In the genomic region with DNA sequence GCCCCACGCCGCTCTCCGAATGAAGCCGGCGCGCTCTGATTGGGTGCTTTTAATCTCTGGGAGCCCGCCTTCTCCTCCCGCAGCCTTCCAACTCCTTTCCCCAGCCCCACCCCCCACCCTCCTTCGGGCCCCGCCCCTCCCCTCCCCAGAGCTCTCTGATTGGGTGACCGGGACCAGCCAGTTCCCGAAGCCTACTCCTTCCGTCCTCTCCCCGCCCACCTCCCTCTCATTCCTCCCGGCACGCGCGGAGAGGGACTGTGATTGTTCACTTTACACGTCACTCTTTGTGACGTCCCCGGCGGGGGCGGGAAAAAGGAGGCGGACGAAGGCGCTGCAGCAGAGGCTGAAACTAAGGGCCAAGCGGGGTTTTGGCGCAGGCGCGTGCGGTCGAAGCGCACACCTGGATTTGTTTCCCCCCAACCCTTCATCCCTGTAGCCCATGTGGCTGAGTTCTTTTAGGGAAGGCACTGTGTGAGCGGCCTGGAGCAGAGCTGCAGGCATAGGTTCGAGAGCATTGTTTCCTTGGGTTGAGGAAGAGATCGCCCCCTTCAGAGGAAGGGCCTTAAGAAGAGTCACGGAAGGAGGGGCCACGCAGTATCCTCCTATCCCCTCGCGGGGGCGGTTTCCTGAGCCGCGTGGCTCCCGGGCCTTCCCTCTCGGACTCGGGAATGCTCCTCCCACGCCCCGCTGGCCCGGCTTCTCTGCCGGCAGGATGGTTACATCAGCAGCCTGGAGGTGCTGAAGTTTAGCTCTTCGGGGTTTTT, we compare ENCODE assay signal across 1 cellular context.
TF ChIP-seq lines count a peak whose summit lies in the region.

A gene (minus strand): TSS at position 21 of the 764 bp plus-strand sequence. CDS start 361 bp downstream, outside the sequence.

TF ChIP-seq in HepG2, 621 proteins besides CTCF, POLR2A, EP300 and RAD21 (continued from another document and continues in another):
- peak; percentile 55; the same call in 1 of the 2 replicates for TF ChIP-seq ELF4 (CRISPR knock-in tag; IDR thresholded peaks at IDR 0.05; ENCODE audit: borderline replicate concordance)
- TF ChIP-seq, protein P1, sequence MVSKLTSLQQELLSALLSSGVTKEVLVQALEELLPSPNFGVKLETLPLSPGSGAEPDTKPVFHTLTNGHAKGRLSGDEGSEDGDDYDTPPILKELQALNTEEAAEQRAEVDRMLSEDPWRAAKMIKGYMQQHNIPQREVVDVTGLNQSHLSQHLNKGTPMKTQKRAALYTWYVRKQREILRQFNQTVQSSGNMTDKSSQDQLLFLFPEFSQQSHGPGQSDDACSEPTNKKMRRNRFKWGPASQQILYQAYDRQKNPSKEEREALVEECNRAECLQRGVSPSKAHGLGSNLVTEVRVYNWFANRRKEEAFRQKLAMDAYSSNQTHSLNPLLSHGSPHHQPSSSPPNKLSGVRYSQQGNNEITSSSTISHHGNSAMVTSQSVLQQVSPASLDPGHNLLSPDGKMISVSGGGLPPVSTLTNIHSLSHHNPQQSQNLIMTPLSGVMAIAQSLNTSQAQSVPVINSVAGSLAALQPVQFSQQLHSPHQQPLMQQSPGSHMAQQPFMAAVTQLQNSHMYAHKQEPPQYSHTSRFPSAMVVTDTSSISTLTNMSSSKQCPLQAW (CRISPR knock-in tag; IDR thresholded peaks at IDR 0.05): no peak; the same call in none of the 2 replicates
- TF ChIP-seq ZNF607 (CRISPR knock-in tag; IDR thresholded peaks at IDR 0.05; ENCODE audit: borderline replicate concordance): peak; percentile 93; the same call in 1 of the 2 replicates
- TF ChIP-seq ZNF850 (CRISPR knock-in tag; conservative IDR thresholded peaks at IDR 0.05): 0 out of 2 replicates have a peak, but pooled peaks have one; percentile 51
- TF ChIP-seq GATAD2A (CRISPR knock-in tag; IDR thresholded peaks at IDR 0.05): peak; percentile 69
- peak; percentile 86; the same call in 1 of the 2 replicates for TF ChIP-seq ZNF33B (CRISPR knock-in tag; IDR thresholded peaks at IDR 0.05)
- TF ChIP-seq POLR2G (IDR thresholded peaks at IDR 0.05; ENCODE audit: low read depth, low read length): peak; percentile 87
- no peak for TF ChIP-seq JDP2 (CRISPR knock-in tag; IDR thresholded peaks at IDR 0.05; ENCODE audit: borderline replicate concordance)
- TF ChIP-seq RBFOX2 (IDR thresholded peaks at IDR 0.05; ENCODE audit: low read depth, low read length): peak; percentile 64
- peak; percentile 76 for TF ChIP-seq ZC3H4 (CRISPR knock-in tag; IDR thresholded peaks at IDR 0.05; ENCODE audit: borderline replicate concordance)
- TF ChIP-seq, protein P2, sequence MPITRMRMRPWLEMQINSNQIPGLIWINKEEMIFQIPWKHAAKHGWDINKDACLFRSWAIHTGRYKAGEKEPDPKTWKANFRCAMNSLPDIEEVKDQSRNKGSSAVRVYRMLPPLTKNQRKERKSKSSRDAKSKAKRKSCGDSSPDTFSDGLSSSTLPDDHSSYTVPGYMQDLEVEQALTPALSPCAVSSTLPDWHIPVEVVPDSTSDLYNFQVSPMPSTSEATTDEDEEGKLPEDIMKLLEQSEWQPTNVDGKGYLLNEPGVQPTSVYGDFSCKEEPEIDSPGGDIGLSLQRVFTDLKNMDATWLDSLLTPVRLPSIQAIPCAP (CRISPR knock-in tag; IDR thresholded peaks at IDR 0.05; ENCODE audit: low read depth): 0 out of 2 replicates have a peak, but pooled peaks have one; percentile 41
- TF ChIP-seq NAIF1 (CRISPR knock-in tag; IDR thresholded peaks at IDR 0.05; ENCODE audit: borderline replicate concordance): peak; percentile 77; the same call in 1 of the 2 replicates
- TF ChIP-seq GABPB1 (CRISPR knock-in tag; IDR thresholded peaks at IDR 0.05): peak; percentile 82
- TF ChIP-seq CC2D1A (CRISPR knock-in tag; IDR thresholded peaks at IDR 0.05): peak; percentile 90; the same call in 1 of the 2 replicates
- no peak for TF ChIP-seq HOXA7 (CRISPR knock-in tag; IDR thresholded peaks at IDR 0.05)
- TF ChIP-seq SMARCE1 (IDR thresholded peaks at IDR 0.05; ENCODE audit: borderline replicate concordance): no peak
- TF ChIP-seq MED1 (CRISPR knock-in tag; IDR thresholded peaks at IDR 0.05): peak; percentile 60
- TF ChIP-seq, protein P3, sequence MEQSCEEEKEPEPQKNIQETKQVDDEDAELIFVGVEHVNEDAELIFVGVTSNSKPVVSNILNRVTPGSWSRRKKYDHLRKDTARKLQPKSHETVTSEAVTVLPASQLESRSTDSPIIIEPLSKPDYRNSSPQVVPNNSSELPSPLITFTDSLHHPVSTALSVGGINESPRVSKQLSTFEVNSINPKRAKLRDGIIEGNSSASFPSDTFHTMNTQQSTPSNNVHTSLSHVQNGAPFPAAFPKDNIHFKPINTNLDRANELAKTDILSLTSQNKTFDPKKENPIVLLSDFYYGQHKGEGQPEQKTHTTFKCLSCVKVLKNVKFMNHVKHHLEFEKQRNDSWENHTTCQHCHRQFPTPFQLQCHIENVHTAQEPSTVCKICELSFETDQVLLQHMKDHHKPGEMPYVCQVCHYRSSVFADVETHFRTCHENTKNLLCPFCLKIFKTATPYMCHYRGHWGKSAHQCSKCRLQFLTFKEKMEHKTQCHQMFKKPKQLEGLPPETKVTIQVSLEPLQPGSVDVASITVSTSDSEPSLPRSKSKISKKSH (CRISPR knock-in tag; IDR thresholded peaks at IDR 0.05; ENCODE audit: borderline replicate concordance): peak; percentile 70; the same call in 1 of the 2 replicates
- TF ChIP-seq AHR (CRISPR knock-in tag; IDR thresholded peaks at IDR 0.05): peak; percentile 30; the same call in 1 of the 2 replicates
- TF ChIP-seq ZNF326 (CRISPR knock-in tag; IDR thresholded peaks at IDR 0.05; ENCODE audit: borderline replicate concordance): no peak
- no peak for TF ChIP-seq NPAS2 (CRISPR knock-in tag; IDR thresholded peaks at IDR 0.05; ENCODE audit: borderline replicate concordance)
- peak; percentile 63; the same call in 1 of the 2 replicates for TF ChIP-seq ZNF746 (CRISPR knock-in tag; IDR thresholded peaks at IDR 0.05)
- 0 out of 2 replicates have a peak, but pooled peaks have one; percentile 50 for TF ChIP-seq MEF2D (CRISPR knock-in tag; IDR thresholded peaks at IDR 0.05)
- TF ChIP-seq BCL6 (CRISPR knock-in tag; IDR thresholded peaks at IDR 0.05): 0 out of 2 replicates have a peak, but pooled peaks have one; percentile 22
- no peak for TF ChIP-seq NCOA1 (CRISPR knock-in tag; IDR thresholded peaks at IDR 0.05)
- peak; percentile 8; the same call in 1 of the 2 replicates for TF ChIP-seq KDM1A (CRISPR knock-in tag; IDR thresholded peaks at IDR 0.05)
- TF ChIP-seq, protein P4, sequence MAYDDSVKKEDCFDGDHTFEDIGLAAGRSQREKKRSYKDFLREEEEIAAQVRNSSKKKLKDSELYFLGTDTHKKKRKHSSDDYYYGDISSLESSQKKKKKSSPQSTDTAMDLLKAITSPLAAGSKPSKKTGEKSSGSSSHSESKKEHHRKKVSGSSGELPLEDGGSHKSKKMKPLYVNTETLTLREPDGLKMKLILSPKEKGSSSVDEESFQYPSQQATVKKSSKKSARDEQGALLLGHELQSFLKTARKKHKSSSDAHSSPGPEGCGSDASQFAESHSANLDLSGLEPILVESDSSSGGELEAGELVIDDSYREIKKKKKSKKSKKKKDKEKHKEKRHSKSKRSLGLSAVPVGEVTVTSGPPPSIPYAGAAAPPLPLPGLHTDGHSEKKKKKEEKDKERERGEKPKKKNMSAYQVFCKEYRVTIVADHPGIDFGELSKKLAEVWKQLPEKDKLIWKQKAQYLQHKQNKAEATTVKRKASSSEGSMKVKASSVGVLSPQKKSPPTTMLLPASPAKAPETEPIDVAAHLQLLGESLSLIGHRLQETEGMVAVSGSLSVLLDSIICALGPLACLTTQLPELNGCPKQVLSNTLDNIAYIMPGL (CRISPR knock-in tag; IDR thresholded peaks at IDR 0.05; ENCODE audit: borderline replicate concordance in 1 of 2, low read depth in 1 of 2): peak; percentile 43 to 59; a peak in 2 of 4 replicates
- TF ChIP-seq ZNF124 (CRISPR knock-in tag; IDR thresholded peaks at IDR 0.05): peak; percentile 70; the same call in 1 of the 2 replicates
- TF ChIP-seq DR1 (CRISPR knock-in tag; IDR thresholded peaks at IDR 0.05): peak; percentile 97
- peak; percentile 91; the same call in 1 of the 2 replicates for TF ChIP-seq ZNF816 (CRISPR knock-in tag; IDR thresholded peaks at IDR 0.05; ENCODE audit: borderline replicate concordance)
- TF ChIP-seq ZNF557 (CRISPR knock-in tag; IDR thresholded peaks at IDR 0.05): 0 out of 2 replicates have a peak, but pooled peaks have one; percentile 57
- TF ChIP-seq, protein P5, sequence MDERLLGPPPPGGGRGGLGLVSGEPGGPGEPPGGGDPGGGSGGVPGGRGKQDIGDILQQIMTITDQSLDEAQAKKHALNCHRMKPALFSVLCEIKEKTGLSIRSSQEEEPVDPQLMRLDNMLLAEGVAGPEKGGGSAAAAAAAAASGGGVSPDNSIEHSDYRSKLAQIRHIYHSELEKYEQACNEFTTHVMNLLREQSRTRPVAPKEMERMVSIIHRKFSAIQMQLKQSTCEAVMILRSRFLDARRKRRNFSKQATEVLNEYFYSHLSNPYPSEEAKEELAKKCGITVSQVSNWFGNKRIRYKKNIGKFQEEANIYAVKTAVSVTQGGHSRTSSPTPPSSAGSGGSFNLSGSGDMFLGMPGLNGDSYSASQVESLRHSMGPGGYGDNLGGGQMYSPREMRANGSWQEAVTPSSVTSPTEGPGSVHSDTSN (CRISPR knock-in tag; IDR thresholded peaks at IDR 0.05): peak; percentile 96
- no peak for TF ChIP-seq ZNF382 (CRISPR knock-in tag; IDR thresholded peaks at IDR 0.05; ENCODE audit: borderline replicate concordance)
- TF ChIP-seq, protein P6, sequence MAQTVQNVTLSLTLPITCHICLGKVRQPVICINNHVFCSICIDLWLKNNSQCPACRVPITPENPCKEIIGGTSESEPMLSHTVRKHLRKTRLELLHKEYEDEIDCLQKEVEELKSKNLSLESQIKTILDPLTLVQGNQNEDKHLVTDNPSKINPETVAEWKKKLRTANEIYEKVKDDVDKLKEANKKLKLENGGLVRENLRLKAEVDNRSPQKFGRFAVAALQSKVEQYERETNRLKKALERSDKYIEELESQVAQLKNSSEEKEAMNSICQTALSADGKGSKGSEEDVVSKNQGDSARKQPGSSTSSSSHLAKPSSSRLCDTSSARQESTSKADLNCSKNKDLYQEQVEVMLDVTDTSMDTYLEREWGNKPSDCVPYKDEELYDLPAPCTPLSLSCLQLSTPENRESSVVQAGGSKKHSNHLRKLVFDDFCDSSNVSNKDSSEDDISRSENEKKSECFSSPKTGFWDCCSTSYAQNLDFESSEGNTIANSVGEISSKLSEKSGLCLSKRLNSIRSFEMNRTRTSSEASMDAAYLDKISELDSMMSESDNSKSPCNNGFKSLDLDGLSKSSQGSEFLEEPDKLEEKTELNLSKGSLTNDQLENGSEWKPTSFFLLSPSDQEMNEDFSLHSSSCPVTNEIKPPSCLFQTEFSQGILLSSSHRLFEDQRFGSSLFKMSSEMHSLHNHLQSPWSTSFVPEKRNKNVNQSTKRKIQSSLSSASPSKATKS (CRISPR knock-in tag; IDR thresholded peaks at IDR 0.05): peak; percentile 71; the same call in 1 of the 2 replicates
- no peak; the same call in 1 of the 2 replicates for TF ChIP-seq LCORL (IDR thresholded peaks at IDR 0.05)
- peak; percentile 54 for TF ChIP-seq LCORL (CRISPR knock-in tag; IDR thresholded peaks at IDR 0.05)
- TF ChIP-seq HNRNPLL (IDR thresholded peaks at IDR 0.05; ENCODE audit: low read depth, low read length, poor library complexity, severe bottlenecking): peak; percentile 82
- TF ChIP-seq, protein P7, sequence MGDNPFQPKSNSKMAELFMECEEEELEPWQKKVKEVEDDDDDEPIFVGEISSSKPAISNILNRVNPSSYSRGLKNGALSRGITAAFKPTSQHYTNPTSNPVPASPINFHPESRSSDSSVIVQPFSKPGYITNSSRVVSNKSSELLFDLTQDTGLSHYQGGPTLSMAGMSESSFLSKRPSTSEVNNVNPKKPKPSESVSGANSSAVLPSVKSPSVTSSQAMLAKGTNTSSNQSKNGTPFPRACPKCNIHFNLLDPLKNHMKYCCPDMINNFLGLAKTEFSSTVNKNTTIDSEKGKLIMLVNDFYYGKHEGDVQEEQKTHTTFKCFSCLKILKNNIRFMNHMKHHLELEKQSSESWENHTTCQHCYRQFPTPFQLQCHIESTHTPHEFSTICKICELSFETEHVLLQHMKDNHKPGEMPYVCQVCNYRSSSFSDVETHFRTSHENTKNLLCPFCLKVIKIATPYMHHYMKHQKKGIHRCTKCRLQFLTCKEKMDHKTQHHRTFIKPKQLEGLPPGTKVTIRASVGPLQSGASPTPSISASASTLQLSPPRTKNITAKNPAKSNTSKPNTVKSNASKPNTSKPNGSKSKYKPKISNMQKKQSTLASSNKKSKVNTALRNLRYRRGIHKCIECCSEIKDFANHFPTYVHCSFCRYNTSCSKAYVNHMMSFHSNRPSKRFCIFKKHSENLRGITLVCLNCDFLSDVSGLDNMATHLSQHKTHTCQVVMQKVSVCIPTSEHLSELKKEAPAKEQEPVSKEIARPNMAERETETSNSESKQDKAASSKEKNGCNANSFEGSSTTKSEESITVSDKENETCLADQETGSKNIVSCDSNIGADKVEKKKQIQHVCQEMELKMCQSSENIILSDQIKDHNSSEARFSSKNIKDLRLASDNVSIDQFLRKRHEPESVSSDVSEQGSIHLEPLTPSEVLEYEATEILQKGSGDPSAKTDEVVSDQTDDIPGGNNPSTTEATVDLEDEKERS (CRISPR knock-in tag; IDR thresholded peaks at IDR 0.05): no peak
- 0 out of 2 replicates have a peak, but pooled peaks have one; percentile 42 for TF ChIP-seq IRX3 (CRISPR knock-in tag; IDR thresholded peaks at IDR 0.05; ENCODE audit: borderline replicate concordance, low read depth)
